1 cellular context compared by ENCODE assay signal in the genomic region with DNA sequence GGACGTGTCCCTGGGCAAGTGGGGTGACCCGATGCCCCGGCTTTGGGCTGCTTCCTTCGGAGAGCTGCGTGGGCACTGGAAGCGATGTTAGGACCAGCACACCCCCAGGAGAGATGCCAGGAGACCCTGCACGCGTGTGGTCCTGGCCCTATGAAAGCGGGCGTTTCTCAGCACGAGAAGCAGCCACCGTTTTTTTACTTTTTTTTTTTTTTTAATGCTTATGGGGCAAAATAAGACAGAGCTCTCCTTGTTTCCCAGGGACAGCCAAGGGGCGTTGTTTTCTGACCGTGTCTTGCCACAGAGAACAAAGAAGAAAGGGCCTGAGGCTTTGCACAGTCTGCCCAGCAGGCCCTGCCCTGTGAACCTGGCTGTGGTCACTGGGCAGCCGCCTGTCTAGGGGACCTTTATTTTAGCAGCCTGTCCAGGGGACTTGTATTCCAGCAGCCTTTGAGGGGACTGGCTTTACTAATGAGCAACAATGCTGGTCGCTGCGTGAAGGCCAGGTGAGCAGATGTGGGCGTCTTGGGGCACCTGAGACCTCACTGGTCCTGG.
TF ChIP-seq lines count a peak whose summit lies in the region.

No MANE protein-coding gene starts in this region.

TF ChIP-seq in HepG2, 621 proteins besides CTCF, POLR2A, EP300 and RAD21 (continues in another document):
- TF ChIP-seq MAFK (conservative IDR thresholded peaks at IDR 0.05 in 1 of 2, IDR thresholded peaks at IDR 0.05 in 1 of 2; ENCODE audit: low read length in 2 of 2): peak; percentile 35 to 38; a peak in 2 of 4 replicates
- no peak for TF ChIP-seq ZNF225 (CRISPR knock-in tag; IDR thresholded peaks at IDR 0.05)
- TF ChIP-seq ETV5 (CRISPR knock-in tag; IDR thresholded peaks at IDR 0.05; ENCODE audit: borderline replicate concordance): no peak
- TF ChIP-seq CHD2 (IDR thresholded peaks at IDR 0.05; ENCODE audit: low read depth, low read length): 0 out of 2 replicates have a peak, but pooled peaks have one; percentile 3
- no peak for TF ChIP-seq MBNL3 (CRISPR knock-in tag; conservative IDR thresholded peaks at IDR 0.05)
- no peak for TF ChIP-seq ZNF24 (IDR thresholded peaks at IDR 0.05)
- no peak for TF ChIP-seq REXO4 (CRISPR knock-in tag; IDR thresholded peaks at IDR 0.05; ENCODE audit: borderline replicate concordance)
- TF ChIP-seq, protein P1, sequence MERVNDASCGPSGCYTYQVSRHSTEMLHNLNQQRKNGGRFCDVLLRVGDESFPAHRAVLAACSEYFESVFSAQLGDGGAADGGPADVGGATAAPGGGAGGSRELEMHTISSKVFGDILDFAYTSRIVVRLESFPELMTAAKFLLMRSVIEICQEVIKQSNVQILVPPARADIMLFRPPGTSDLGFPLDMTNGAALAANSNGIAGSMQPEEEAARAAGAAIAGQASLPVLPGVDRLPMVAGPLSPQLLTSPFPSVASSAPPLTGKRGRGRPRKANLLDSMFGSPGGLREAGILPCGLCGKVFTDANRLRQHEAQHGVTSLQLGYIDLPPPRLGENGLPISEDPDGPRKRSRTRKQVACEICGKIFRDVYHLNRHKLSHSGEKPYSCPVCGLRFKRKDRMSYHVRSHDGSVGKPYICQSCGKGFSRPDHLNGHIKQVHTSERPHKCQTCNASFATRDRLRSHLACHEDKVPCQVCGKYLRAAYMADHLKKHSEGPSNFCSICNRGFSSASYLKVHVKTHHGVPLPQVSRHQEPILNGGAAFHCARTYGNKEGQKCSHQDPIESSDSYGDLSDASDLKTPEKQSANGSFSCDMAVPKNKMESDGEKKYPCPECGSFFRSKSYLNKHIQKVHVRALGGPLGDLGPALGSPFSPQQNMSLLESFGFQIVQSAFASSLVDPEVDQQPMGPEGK (CRISPR knock-in tag; IDR thresholded peaks at IDR 0.05): peak; percentile 12; the same call in 1 of the 2 replicates
- TF ChIP-seq ZBTB38 (CRISPR knock-in tag; IDR thresholded peaks at IDR 0.05): no peak
- no peak for TF ChIP-seq ZSCAN25 (CRISPR knock-in tag; IDR thresholded peaks at IDR 0.05)
- no peak for TF ChIP-seq ZFX (CRISPR knock-in tag; IDR thresholded peaks at IDR 0.05; ENCODE audit: low read depth)
- no peak for TF ChIP-seq SIN3B (IDR thresholded peaks at IDR 0.05; ENCODE audit: low read length)
- peak; percentile 33; the same call in 1 of the 2 replicates for TF ChIP-seq ZFP82 (CRISPR knock-in tag; IDR thresholded peaks at IDR 0.05; ENCODE audit: borderline replicate concordance)
- TF ChIP-seq ZNF337 (CRISPR knock-in tag; IDR thresholded peaks at IDR 0.05; ENCODE audit: borderline replicate concordance, low read depth): 0 out of 2 replicates have a peak, but pooled peaks have one; percentile 54
- TF ChIP-seq ZNF652 (CRISPR knock-in tag; IDR thresholded peaks at IDR 0.05; ENCODE audit: borderline replicate concordance, low read depth): no peak
- TF ChIP-seq ZMYM2 (CRISPR knock-in tag; IDR thresholded peaks at IDR 0.05): 0 out of 2 replicates have a peak, but pooled peaks have one; percentile 35
- TF ChIP-seq NCOA1 (CRISPR knock-in tag; IDR thresholded peaks at IDR 0.05): 0 out of 2 replicates have a peak, but pooled peaks have one; percentile 29
- no peak for TF ChIP-seq AKAP8 (CRISPR knock-in tag; IDR thresholded peaks at IDR 0.05)
- TF ChIP-seq ZNF782 (CRISPR knock-in tag; IDR thresholded peaks at IDR 0.05; ENCODE audit: borderline replicate concordance): no peak
- TF ChIP-seq, protein P2, sequence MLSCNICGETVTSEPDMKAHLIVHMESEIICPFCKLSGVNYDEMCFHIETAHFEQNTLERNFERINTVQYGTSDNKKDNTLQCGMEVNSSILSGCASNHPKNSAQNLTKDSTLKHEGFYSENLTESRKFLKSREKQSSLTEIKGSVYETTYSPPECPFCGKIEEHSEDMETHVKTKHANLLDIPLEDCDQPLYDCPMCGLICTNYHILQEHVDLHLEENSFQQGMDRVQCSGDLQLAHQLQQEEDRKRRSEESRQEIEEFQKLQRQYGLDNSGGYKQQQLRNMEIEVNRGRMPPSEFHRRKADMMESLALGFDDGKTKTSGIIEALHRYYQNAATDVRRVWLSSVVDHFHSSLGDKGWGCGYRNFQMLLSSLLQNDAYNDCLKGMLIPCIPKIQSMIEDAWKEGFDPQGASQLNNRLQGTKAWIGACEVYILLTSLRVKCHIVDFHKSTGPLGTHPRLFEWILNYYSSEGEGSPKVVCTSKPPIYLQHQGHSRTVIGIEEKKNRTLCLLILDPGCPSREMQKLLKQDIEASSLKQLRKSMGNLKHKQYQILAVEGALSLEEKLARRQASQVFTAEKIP (CRISPR knock-in tag; IDR thresholded peaks at IDR 0.05; ENCODE audit: borderline replicate concordance): no peak
- TF ChIP-seq RFX3 (CRISPR knock-in tag; IDR thresholded peaks at IDR 0.05): no peak
- TF ChIP-seq EEA1 (CRISPR knock-in tag; IDR thresholded peaks at IDR 0.05; ENCODE audit: borderline replicate concordance): no peak
- TF ChIP-seq NKX3-1 (CRISPR knock-in tag; IDR thresholded peaks at IDR 0.05): no peak
- TF ChIP-seq SNAI1 (CRISPR knock-in tag; IDR thresholded peaks at IDR 0.05; ENCODE audit: borderline replicate concordance): no peak
- TF ChIP-seq, protein P3, sequence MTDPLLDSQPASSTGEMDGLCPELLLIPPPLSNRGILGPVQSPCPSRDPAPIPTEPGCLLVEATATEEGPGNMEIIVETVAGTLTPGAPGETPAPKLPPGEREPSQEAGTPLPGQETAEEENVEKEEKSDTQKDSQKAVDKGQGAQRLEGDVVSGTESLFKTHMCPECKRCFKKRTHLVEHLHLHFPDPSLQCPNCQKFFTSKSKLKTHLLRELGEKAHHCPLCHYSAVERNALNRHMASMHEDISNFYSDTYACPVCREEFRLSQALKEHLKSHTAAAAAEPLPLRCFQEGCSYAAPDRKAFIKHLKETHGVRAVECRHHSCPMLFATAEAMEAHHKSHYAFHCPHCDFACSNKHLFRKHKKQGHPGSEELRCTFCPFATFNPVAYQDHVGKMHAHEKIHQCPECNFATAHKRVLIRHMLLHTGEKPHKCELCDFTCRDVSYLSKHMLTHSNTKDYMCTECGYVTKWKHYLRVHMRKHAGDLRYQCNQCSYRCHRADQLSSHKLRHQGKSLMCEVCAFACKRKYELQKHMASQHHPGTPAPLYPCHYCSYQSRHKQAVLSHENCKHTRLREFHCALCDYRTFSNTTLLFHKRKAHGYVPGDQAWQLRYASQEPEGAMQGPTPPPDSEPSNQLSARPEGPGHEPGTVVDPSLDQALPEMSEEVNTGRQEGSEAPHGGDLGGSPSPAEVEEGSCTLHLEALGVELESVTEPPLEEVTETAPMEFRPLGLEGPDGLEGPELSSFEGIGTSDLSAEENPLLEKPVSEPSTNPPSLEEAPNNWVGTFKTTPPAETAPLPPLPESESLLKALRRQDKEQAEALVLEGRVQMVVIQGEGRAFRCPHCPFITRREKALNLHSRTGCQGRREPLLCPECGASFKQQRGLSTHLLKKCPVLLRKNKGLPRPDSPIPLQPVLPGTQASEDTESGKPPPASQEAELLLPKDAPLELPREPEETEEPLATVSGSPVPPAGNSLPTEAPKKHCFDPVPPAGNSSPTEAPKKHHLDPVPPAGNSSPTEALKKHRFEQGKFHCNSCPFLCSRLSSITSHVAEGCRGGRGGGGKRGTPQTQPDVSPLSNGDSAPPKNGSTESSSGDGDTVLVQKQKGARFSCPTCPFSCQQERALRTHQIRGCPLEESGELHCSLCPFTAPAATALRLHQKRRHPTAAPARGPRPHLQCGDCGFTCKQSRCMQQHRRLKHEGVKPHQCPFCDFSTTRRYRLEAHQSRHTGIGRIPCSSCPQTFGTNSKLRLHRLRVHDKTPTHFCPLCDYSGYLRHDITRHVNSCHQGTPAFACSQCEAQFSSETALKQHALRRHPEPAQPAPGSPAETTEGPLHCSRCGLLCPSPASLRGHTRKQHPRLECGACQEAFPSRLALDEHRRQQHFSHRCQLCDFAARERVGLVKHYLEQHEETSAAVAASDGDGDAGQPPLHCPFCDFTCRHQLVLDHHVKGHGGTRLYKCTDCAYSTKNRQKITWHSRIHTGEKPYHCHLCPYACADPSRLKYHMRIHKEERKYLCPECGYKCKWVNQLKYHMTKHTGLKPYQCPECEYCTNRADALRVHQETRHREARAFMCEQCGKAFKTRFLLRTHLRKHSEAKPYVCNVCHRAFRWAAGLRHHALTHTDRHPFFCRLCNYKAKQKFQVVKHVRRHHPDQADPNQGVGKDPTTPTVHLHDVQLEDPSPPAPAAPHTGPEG (CRISPR knock-in tag; IDR thresholded peaks at IDR 0.05): no peak
- TF ChIP-seq, protein P4, sequence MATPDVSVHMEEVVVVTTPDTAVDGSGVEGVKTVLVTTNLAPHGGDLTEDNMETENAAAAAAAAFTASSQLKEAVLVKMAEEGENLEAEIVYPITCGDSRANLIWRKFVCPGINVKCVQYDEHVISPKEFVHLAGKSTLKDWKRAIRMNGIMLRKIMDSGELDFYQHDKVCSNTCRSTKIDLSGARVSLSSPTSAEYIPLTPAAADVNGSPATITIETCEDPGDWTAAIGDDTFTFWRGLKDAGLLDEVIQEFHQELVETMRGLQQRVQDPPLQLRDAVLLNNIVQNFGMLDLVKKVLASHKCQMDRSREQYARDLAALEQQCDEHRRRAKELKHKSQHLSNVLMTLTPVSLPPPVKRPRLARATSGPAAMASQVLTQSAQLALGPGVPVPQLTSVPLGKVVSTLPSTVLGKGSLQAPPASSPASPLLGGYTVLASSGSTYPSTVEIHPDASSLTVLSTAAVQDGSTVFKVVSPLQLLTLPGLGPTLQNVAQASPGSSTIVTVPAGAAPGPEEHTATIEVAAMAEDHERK (CRISPR knock-in tag; IDR thresholded peaks at IDR 0.05; ENCODE audit: low read depth): no peak
- TF ChIP-seq NR2F2 (IDR thresholded peaks at IDR 0.05; ENCODE audit: borderline replicate concordance, low read depth): no peak
- no peak for TF ChIP-seq EHMT2 (IDR thresholded peaks at IDR 0.05; ENCODE audit: borderline replicate concordance, low read depth, low read length)
- no peak for TF ChIP-seq GTF3A (CRISPR knock-in tag; conservative IDR thresholded peaks at IDR 0.05)
- TF ChIP-seq RELA (CRISPR knock-in tag; IDR thresholded peaks at IDR 0.05): no peak
- no peak for TF ChIP-seq HOXA3 (CRISPR knock-in tag; IDR thresholded peaks at IDR 0.05)
- no peak for TF ChIP-seq ZNF274 (CRISPR knock-in tag; IDR thresholded peaks at IDR 0.05)
- TF ChIP-seq, protein P5, sequence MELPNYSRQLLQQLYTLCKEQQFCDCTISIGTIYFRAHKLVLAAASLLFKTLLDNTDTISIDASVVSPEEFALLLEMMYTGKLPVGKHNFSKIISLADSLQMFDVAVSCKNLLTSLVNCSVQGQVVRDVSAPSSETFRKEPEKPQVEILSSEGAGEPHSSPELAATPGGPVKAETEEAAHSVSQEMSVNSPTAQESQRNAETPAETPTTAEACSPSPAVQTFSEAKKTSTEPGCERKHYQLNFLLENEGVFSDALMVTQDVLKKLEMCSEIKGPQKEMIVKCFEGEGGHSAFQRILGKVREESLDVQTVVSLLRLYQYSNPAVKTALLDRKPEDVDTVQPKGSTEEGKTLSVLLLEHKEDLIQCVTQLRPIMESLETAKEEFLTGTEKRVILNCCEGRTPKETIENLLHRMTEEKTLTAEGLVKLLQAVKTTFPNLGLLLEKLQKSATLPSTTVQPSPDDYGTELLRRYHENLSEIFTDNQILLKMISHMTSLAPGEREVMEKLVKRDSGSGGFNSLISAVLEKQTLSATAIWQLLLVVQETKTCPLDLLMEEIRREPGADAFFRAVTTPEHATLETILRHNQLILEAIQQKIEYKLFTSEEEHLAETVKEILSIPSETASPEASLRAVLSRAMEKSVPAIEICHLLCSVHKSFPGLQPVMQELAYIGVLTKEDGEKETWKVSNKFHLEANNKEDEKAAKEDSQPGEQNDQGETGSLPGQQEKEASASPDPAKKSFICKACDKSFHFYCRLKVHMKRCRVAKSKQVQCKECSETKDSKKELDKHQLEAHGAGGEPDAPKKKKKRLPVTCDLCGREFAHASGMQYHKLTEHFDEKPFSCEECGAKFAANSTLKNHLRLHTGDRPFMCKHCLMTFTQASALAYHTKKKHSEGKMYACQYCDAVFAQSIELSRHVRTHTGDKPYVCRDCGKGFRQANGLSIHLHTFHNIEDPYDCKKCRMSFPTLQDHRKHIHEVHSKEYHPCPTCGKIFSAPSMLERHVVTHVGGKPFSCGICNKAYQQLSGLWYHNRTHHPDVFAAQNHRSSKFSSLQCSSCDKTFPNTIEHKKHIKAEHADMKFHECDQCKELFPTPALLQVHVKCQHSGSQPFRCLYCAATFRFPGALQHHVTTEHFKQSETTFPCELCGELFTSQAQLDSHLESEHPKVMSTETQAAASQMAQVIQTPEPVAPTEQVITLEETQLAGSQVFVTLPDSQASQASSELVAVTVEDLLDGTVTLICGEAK (IDR thresholded peaks at IDR 0.05): no peak
- TF ChIP-seq, protein P5 (CRISPR knock-in tag; IDR thresholded peaks at IDR 0.05): no peak
- TF ChIP-seq, protein P6, sequence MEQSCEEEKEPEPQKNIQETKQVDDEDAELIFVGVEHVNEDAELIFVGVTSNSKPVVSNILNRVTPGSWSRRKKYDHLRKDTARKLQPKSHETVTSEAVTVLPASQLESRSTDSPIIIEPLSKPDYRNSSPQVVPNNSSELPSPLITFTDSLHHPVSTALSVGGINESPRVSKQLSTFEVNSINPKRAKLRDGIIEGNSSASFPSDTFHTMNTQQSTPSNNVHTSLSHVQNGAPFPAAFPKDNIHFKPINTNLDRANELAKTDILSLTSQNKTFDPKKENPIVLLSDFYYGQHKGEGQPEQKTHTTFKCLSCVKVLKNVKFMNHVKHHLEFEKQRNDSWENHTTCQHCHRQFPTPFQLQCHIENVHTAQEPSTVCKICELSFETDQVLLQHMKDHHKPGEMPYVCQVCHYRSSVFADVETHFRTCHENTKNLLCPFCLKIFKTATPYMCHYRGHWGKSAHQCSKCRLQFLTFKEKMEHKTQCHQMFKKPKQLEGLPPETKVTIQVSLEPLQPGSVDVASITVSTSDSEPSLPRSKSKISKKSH (CRISPR knock-in tag; IDR thresholded peaks at IDR 0.05; ENCODE audit: borderline replicate concordance): 0 out of 2 replicates have a peak, but pooled peaks have one; percentile 4
- TF ChIP-seq ZNF567 (CRISPR knock-in tag; IDR thresholded peaks at IDR 0.05; ENCODE audit: borderline replicate concordance): 0 out of 2 replicates have a peak, but pooled peaks have one; percentile 6
